ENCODE assay signal across 11 cellular contexts in the genomic region with DNA sequence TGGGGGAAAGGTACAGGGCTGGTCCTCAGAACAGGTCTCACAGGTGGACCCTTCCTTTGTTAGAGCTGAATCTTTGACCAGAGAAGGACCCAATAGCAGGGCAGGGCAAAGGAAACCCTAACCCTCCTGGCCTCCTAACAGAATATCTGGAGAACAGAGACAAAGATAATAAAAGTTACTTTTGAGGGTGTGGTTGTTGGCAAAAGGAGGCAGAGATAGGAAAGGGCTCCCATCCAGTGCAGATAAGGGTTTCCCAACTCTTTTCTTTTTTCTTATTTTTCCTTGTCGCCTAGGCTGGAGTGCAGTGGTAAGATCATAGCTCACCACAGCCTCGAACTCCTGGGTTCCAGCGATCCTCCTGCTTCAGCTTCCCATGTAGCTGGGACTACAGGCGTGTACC. TPM values are rescaled to one million over a fixed set of nuclear protein-coding genes. Genes with fewer than 3 reads are reported as not detected.
DNase-seq lines count a peak whose midpoint lies in the region; ATAC-seq, FAIRE-seq and TF ChIP-seq lines count a peak whose summit lies in the region.
"Had no signal": no experiment of that assay in that cellular context is flagged by ENCODE, and none has a peak within 500 bp of the region (broad histone marks: within the 10 kb centered on the region; RNA-seq: fewer than 3 reads in every experiment).

No MANE protein-coding gene starts in this region.

- no peak for TF ChIP-seq POLR2A in K562 (conservative IDR thresholded peaks at IDR 0.05)
- TF ChIP-seq POLR2A in thyroid gland (IDR thresholded peaks at IDR 0.05) = no peak

- H3K4me1 Mint-ChIP-seq in osteocyte (ENCODE audit: unreplicated experiment) = peaks cover 62% of the 10 kb centered on the region

- H3K36me3 ChIP-seq in K562 (ENCODE audit: control insufficient read depth, insufficient read depth, low read length) (peaks cover 65% of the 10 kb centered on the region), esophagus (ENCODE audit: control insufficient read depth in 2 of 2, insufficient read depth in 2 of 2, low read length in 1 of 2) (peaks cover 23 to 43% of the 10 kb centered on the region in 2 donors), thyroid gland (peaks cover 23 to 40% of the 10 kb centered on the region in 2 donors)

- in situ Hi-C loops in K562 (cut with MboI) = loop anchor here (10.0 kb wide), 1 partner anchor 335 kb away; no protein-coding TSS in a partner anchor

- H3K4me1 ChIP-seq in K562 (replicated peaks in 1 of 2; ENCODE audit: control insufficient read depth in 2 of 2, insufficient read depth in 2 of 2, low read length in 2 of 2) (peaks cover 46 to 50% of the 10 kb centered on the region in 2 experiments; a peak in 4 of 5 replicates), esophagus (ENCODE audit: control insufficient read depth in 2 of 2, insufficient read depth in 2 of 2, low read length in 1 of 2) (peaks cover 0 to 5% of the 10 kb centered on the region in 2 donors), thyroid gland (peaks cover 10 to 41% of the 10 kb centered on the region in 2 donors)

- H3K9me1 ChIP-seq in K562 (ENCODE audit: control insufficient read depth, insufficient read depth, low read length) = peaks cover 8% of the 10 kb centered on the region

- no peaks in the 10 kb centered on the region for H3K27me3 Mint-ChIP-seq in osteocyte (ENCODE audit: unreplicated experiment)

- POLR2A ChIA-PET in K562 (lab: Yijun Ruan, JAX) = interaction anchor here (0.6 to 3.3 kb wide), 5 partner anchors 10 to 390 kb away, joined by 3 to 20 read pairs (median 3); partner anchors contain the start of gene PCSK7

- H3K9me3 Mint-ChIP-seq in osteocyte (ENCODE audit: unreplicated experiment) = no peaks in the 10 kb centered on the region
- H3K9me3 Mint-ChIP-seq: CD14-positive monocyte had no signal

- H3K27ac Mint-ChIP-seq in osteocyte (ENCODE audit: unreplicated experiment) = peak overlapping the region; percentile 87

- peak in 2 of 4 experiments; percentile 54 to 55 for DNase-seq in K562 (ENCODE audit: extremely low read depth in 1 of 4, low spot score in 3 of 4)
- no peak for DNase-seq in osteocyte (ENCODE audit: extremely low spot score, unreplicated experiment)
- no peak for DNase-seq in thyroid gland
- DNase-seq in NCI-H524 treated with DMSO at 0.1 percent for 48 hours (lab: John Stamatoyannopoulos, UW) = no peak
- no peak for DNase-seq in KG1 (lab: John Stamatoyannopoulos, UW)
- DNase-seq: Kasumi-1; stimulated activated CD4-positive, alpha-beta T cell treated with anti-CD3 and anti-CD28 coated beads, Interleukin-4, amount 100 ng/mL, for 24 hours had no signal

- TF ChIP-seq EP300 in K562 (IDR thresholded peaks at IDR 0.05; ENCODE audit: low read length) = peak; percentile 76; the same call in 1 of the 2 replicates

- no peak for TF ChIP-seq RAD21 in K562 (CRISPR knock-in tag; conservative IDR thresholded peaks at IDR 0.05 in 1 of 2, IDR thresholded peaks at IDR 0.05 in 1 of 2)

- H4K20me1 ChIP-seq in K562 (replicated peaks; ENCODE audit: control insufficient read depth, insufficient read depth, low read length) = peaks cover 10% of the 10 kb centered on the region

- peaks cover 19% of the 10 kb centered on the region for H3K36me3 Mint-ChIP-seq in osteocyte (ENCODE audit: unreplicated experiment)

- H3K4me2 ChIP-seq in K562 (ENCODE audit: insufficient read depth, low read length) = peak overlapping the region; percentile 27; the same call in 1 of the 2 replicates

- no peak for FAIRE-seq in K562 (lab: Jason Lieb, UNC)
- FAIRE-seq: islet of Langerhans had no signal

- H3K27me3 ChIP-seq in K562 (ENCODE audit: control insufficient read depth in 2 of 2, insufficient read depth in 2 of 2, low read length in 2 of 2) (no peaks in the 10 kb centered on the region), esophagus (ENCODE audit: control insufficient read depth in 1 of 2, insufficient read depth in 2 of 2, low read length in 2 of 2) (no peaks in the 10 kb centered on the region), thyroid gland (no peaks in the 10 kb centered on the region)

- CTCF ChIA-PET in K562 (lab: Yijun Ruan, JAX; ENCODE audit: low intra/inter-chr PET ratio) = no interaction called here

- ATAC-seq in K562 = peak; percentile 15; the same call in 2 of the 3 replicates
- ATAC-seq in GM18517 (IDR thresholded peaks at IDR 0.05; ENCODE audit: unreplicated experiment) = no peak

- no TSS peak for BruUV-seq in K562 (replicated peaks; lab: Mats Ljungman, UMichigan)

- H3K27ac ChIP-seq in K562 (ENCODE audit: extremely low read depth, low read depth, low read length) = peak overlapping the region; percentile 40; the same call in 2 of the 3 replicates
- H3K27ac ChIP-seq in esophagus (ENCODE audit: low read depth in 2 of 2, low read length in 1 of 2) = peak overlapping the region; percentile 86 to 93
- H3K27ac ChIP-seq in thyroid gland = peak overlapping the region; percentile 67 to 83 (median 82)

- no peaks in the 10 kb centered on the region for H3K9me3 ChIP-seq in K562 (replicated peaks; ENCODE audit: control insufficient read depth, insufficient read depth, low read depth, low read length)
- H3K9me3 ChIP-seq in esophagus (ENCODE audit: control insufficient read depth in 2 of 2, insufficient read depth in 1 of 2, low read depth in 1 of 2, low read length in 1 of 2) = no peaks in the 10 kb centered on the region
- no peaks in the 10 kb centered on the region for H3K9me3 ChIP-seq in thyroid gland

- peak overlapping the region in 1 of 2 experiments; percentile 39; a peak in 1 of 4 replicates for H3K9ac ChIP-seq in K562 (ENCODE audit: insufficient read depth in 1 of 2, low read depth in 2 of 2, low read length in 2 of 2)

- no peaks in the 10 kb centered on the region for H3K79me2 ChIP-seq in K562 (ENCODE audit: control insufficient read depth, insufficient read depth, low read length)

- H3K4me3 ChIP-seq in K562 = no peak overlapping the region
- no peak overlapping the region for H3K4me3 ChIP-seq in esophagus (ENCODE audit: low read depth in 1 of 2, low read length in 2 of 2)
- no peak overlapping the region for H3K4me3 ChIP-seq in thyroid gland (replicated peaks in 1 of 3)

- no peak for TF ChIP-seq CTCF in K562 (IDR thresholded peaks at IDR 0.05 in 2 of 3, conservative IDR thresholded peaks at IDR 0.05 in 1 of 3; ENCODE audit: insufficient read depth in 2 of 3, low read depth in 1 of 3, low read length in 3 of 3)
- no peak for TF ChIP-seq CTCF in osteocyte (IDR thresholded peaks at IDR 0.05)
- no peak for TF ChIP-seq CTCF in thyroid gland (IDR thresholded peaks at IDR 0.05)

- H2AFZ ChIP-seq in K562 (ENCODE audit: low read depth, low read length) = no peak overlapping the region

- intact Hi-C loops in K562 (cut with micrococcal nuclease) = no loop called here
- intact Hi-C loops in thyroid gland (cut with DNase I) = loop anchor here (10.0 kb wide), 1 partner anchor 75 kb away; the partner anchor contains the start of gene PAFAH1B2

- WGBS in K562 (ENCODE audit: insufficient coverage, low coverage, missing lambda C conversion rate) = 16% methylated on average over 4 of the region's 4 CpGs
- 91 to 95% methylated on average over 4 of the region's 4 CpGs for WGBS in esophagus, 2 donors
- WGBS in thyroid gland, 2 donors = 90 to 91% methylated on average over 4 of the region's 4 CpGs

- no peak overlapping the region for H3K4me3 Mint-ChIP-seq in osteocyte (ENCODE audit: unreplicated experiment)
- H3K4me3 Mint-ChIP-seq: CD14-positive monocyte had no signal

RNA-seq across cellular contexts. Expression of gene PCSK7, which starts 11.9 kb away (rescaled TPM):
- total RNA-seq in K562 (2011; cell fraction: chromatin; rRNA removed; ENCODE audit: low replicate concordance) = 109 and 170 TPM in 2 replicates
- 70.1 and 82.7 TPM in 2 replicates for total RNA-seq in K562 (2011; cell fraction: nucleolus; rRNA removed)
- total RNA-seq in K562 (2011; cell fraction: nucleoplasm; rRNA removed) = 95.3 and 149 TPM in 2 replicates
- 15.2 and 20.8 TPM in 2 replicates for total RNA-seq in K562 (2014; rRNA removed)
- total RNA-seq in K562 (2014; rRNA removed; fragmentation: Illumina TruSeq; extraction: Trizol) = 15.2 and 15.6 TPM in 2 replicates
- total RNA-seq in K562 (2015; rRNA removed; fragmentation: Illumina TruSeq; extraction: Trizol) = 16.7 and 18.2 TPM in 2 replicates
- total RNA-seq in K562 (2021) = 29.2 and 30.4 TPM in 2 replicates
- 14.9 and 15.6 TPM in 2 replicates for polyA plus RNA-seq in K562 (2011; rRNA removed)
- 12.6 and 18.1 TPM in 2 replicates for polyA plus RNA-seq in K562 (2011; cell fraction: cytosol; rRNA removed)
- polyA plus RNA-seq in K562 (2011; cell fraction: nucleus; rRNA removed) = 52.6 and 75.4 TPM in 2 replicates
- polyA plus RNA-seq in K562 (2012) = 14.7 and 15.3 TPM in 2 replicates
- 19.9 and 22.1 TPM in 2 replicates for polyA plus RNA-seq in K562 (2014; fragmentation: Illumina TruSeq; extraction: Trizol)
- 1 to 10 TPM; 3.1 to 3.9 TPM for polyA plus RNA-seq in K562 (2014; fragmentation: Nextera tagmentation; extraction: Ambion mirVana)
- 25.3 and 27.7 TPM in 2 replicates for polyA plus RNA-seq in K562 (2014; rRNA removed)
- 14.8 and 19.1 TPM in 2 replicates for polyA minus RNA-seq in K562 (2011; rRNA and poly(A)+ RNA removed)
- polyA minus RNA-seq in K562 (2011; cell fraction: cytosol; rRNA and poly(A)+ RNA removed) = 10.0 and 10.3 TPM in 2 replicates
- 21.3 and 21.8 TPM in 2 replicates for polyA minus RNA-seq in K562 (2011; cell fraction: nucleus; rRNA and poly(A)+ RNA removed)
- polyA plus RNA-seq in esophagus = 10 to 100 TPM; 22.8 to 37.3 TPM
- total RNA-seq in osteocyte = 57.5 and 65.0 TPM in 2 replicates
- total RNA-seq in thyroid gland = 10 to 100 TPM; 36.1 to 61.1 (median 47.5) TPM

RNA-seq across cellular contexts. Expression of gene RNF214, which starts 12.5 kb away (rescaled TPM):
- total RNA-seq in K562 (2011; cell fraction: chromatin; rRNA removed; ENCODE audit: low replicate concordance) = 50.5 and 69.2 TPM in 2 replicates
- total RNA-seq in K562 (2011; cell fraction: nucleolus; rRNA removed) = 27.5 and 29.7 TPM in 2 replicates
- total RNA-seq in K562 (2011; cell fraction: nucleoplasm; rRNA removed) = 50.4 and 53.5 TPM in 2 replicates
- total RNA-seq in K562 (2014; rRNA removed) = 6.6 and 10.1 TPM in 2 replicates
- total RNA-seq in K562 (2014; rRNA removed; fragmentation: Illumina TruSeq; extraction: Trizol) = 11.9 and 13.5 TPM in 2 replicates
- total RNA-seq in K562 (2015; rRNA removed; fragmentation: Illumina TruSeq; extraction: Trizol) = 9.5 and 10.2 TPM in 2 replicates
- total RNA-seq in K562 (2021) = 22.3 and 24.8 TPM in 2 replicates
- polyA plus RNA-seq in K562 (2011; rRNA removed) = 12.6 and 18.0 TPM in 2 replicates
- polyA plus RNA-seq in K562 (2011; cell fraction: cytosol; rRNA removed) = 12.9 and 16.7 TPM in 2 replicates
- polyA plus RNA-seq in K562 (2011; cell fraction: nucleus; rRNA removed) = 28.9 and 44.6 TPM in 2 replicates
- polyA plus RNA-seq in K562 (2012) = 12.9 and 16.1 TPM in 2 replicates
- polyA plus RNA-seq in K562 (2014; fragmentation: Illumina TruSeq; extraction: Trizol) = 20.2 and 22.7 TPM in 2 replicates
- 1 to 10 TPM; 6.6 to 7.4 TPM for polyA plus RNA-seq in K562 (2014; fragmentation: Nextera tagmentation; extraction: Ambion mirVana)
- 11.6 and 12.1 TPM in 2 replicates for polyA plus RNA-seq in K562 (2014; rRNA removed)
- polyA minus RNA-seq in K562 (2011; rRNA and poly(A)+ RNA removed) = 22.6 and 29.9 TPM in 2 replicates
- polyA minus RNA-seq in K562 (2011; cell fraction: cytosol; rRNA and poly(A)+ RNA removed) = 14.1 and 26.8 TPM in 2 replicates
- polyA minus RNA-seq in K562 (2011; cell fraction: nucleus; rRNA and poly(A)+ RNA removed) = 17.6 and 23.9 TPM in 2 replicates
- 1 to 10 TPM; 5.9 to 6.6 TPM for polyA plus RNA-seq in esophagus
- total RNA-seq in osteocyte = 32.8 and 34.2 TPM in 2 replicates
- total RNA-seq in thyroid gland = 10 to 100 TPM; 17.4 to 22.8 (median 20.0) TPM

RNA-seq across cellular contexts. Expression of gene TAGLN, which starts 20.8 kb away (rescaled TPM):
- total RNA-seq in K562 (2011; cell fraction: chromatin; rRNA removed; ENCODE audit: low replicate concordance) = 19.3 and 31.5 TPM in 2 replicates
- total RNA-seq in K562 (2011; cell fraction: nucleolus; rRNA removed) = 15.1 and 17.0 TPM in 2 replicates
- 12.9 and 14.2 TPM in 2 replicates for total RNA-seq in K562 (2011; cell fraction: nucleoplasm; rRNA removed)
- 0.95 and 1.3 TPM in 2 replicates for total RNA-seq in K562 (2014; rRNA removed)
- total RNA-seq in K562 (2014; rRNA removed; fragmentation: Illumina TruSeq; extraction: Trizol) = 1.1 and 1.4 TPM in 2 replicates
- total RNA-seq in K562 (2015; rRNA removed; fragmentation: Illumina TruSeq; extraction: Trizol) = 0.87 and 1.2 TPM in 2 replicates
- 3.5 and 3.6 TPM in 2 replicates for total RNA-seq in K562 (2021)
- 3.0 and 3.1 TPM in 2 replicates for polyA plus RNA-seq in K562 (2011; rRNA removed)
- polyA plus RNA-seq in K562 (2011; cell fraction: cytosol; rRNA removed) = 1.3 and 1.4 TPM in 2 replicates
- 22.1 and 23.9 TPM in 2 replicates for polyA plus RNA-seq in K562 (2011; cell fraction: nucleus; rRNA removed)
- 2.5 and 5.8 TPM in 2 replicates for polyA plus RNA-seq in K562 (2012)
- 2.4 and 2.8 TPM in 2 replicates for polyA plus RNA-seq in K562 (2014; fragmentation: Illumina TruSeq; extraction: Trizol)
- under 1 TPM; 0.21 to 0.56 TPM for polyA plus RNA-seq in K562 (2014; fragmentation: Nextera tagmentation; extraction: Ambion mirVana)
- polyA plus RNA-seq in K562 (2014; rRNA removed) = 3.2 and 4.9 TPM in 2 replicates
- polyA minus RNA-seq in K562 (2011; rRNA and poly(A)+ RNA removed) = 1.7 and 2.7 TPM in 2 replicates
- polyA minus RNA-seq in K562 (2011; cell fraction: cytosol; rRNA and poly(A)+ RNA removed) = 2.0 TPM in 1 of 2 replicates, not detected in the other
- polyA minus RNA-seq in K562 (2011; cell fraction: nucleus; rRNA and poly(A)+ RNA removed) = 3.2 and 3.3 TPM in 2 replicates
- 1,000 to 10,000 TPM in 1 of 2 donors, 100 to 1,000 TPM in 1; 469 to 1,217 TPM for polyA plus RNA-seq in esophagus
- 711 and 715 TPM in 2 replicates for total RNA-seq in osteocyte
- 100 to 1,000 TPM; 155 to 407 (median 229) TPM for total RNA-seq in thyroid gland

RNA-seq across cellular contexts. Expression of gene SIDT2, which starts 41.5 kb away (rescaled TPM):
- 140 and 344 TPM in 2 replicates for total RNA-seq in K562 (2011; cell fraction: chromatin; rRNA removed; ENCODE audit: low replicate concordance)
- 167 and 174 TPM in 2 replicates for total RNA-seq in K562 (2011; cell fraction: nucleolus; rRNA removed)
- 143 and 150 TPM in 2 replicates for total RNA-seq in K562 (2011; cell fraction: nucleoplasm; rRNA removed)
- total RNA-seq in K562 (2014; rRNA removed) (5.9 and 7.1 TPM in 2 replicates), K562 (2014; rRNA removed; fragmentation: Illumina TruSeq; extraction: Trizol) (4.4 and 6.5 TPM in 2 replicates), K562 (2015; rRNA removed; fragmentation: Illumina TruSeq; extraction: Trizol) (6.1 and 7.0 TPM in 2 replicates), K562 (2021) (17.7 and 20.2 TPM in 2 replicates), osteocyte (65.5 and 67.3 TPM in 2 replicates), thyroid gland (10 to 100 TPM; 31.8 to 54.5 (median 42.3) TPM)
- polyA plus RNA-seq in K562 (2011; rRNA removed) (11.5 and 21.7 TPM in 2 replicates), K562 (2014; fragmentation: Illumina TruSeq; extraction: Trizol) (14.4 and 15.6 TPM in 2 replicates), K562 (2014; fragmentation: Nextera tagmentation; extraction: Ambion mirVana) (1 to 10 TPM; 2.4 to 3.6 TPM), K562 (2014; rRNA removed) (14.1 and 22.2 TPM in 2 replicates), esophagus (10 to 100 TPM in 1 of 2 donors, 1 to 10 TPM in 1; 8.3 to 11.3 TPM)
- polyA plus RNA-seq in K562 (2011; cell fraction: cytosol; rRNA removed) = 11.6 and 15.7 TPM in 2 replicates
- 117 and 144 TPM in 2 replicates for polyA plus RNA-seq in K562 (2011; cell fraction: nucleus; rRNA removed)
- 15.7 and 22.6 TPM in 2 replicates for polyA plus RNA-seq in K562 (2012)
- polyA minus RNA-seq in K562 (2011; rRNA and poly(A)+ RNA removed) = 16.3 and 17.1 TPM in 2 replicates
- 14.1 and 17.0 TPM in 2 replicates for polyA minus RNA-seq in K562 (2011; cell fraction: cytosol; rRNA and poly(A)+ RNA removed)
- polyA minus RNA-seq in K562 (2011; cell fraction: nucleus; rRNA and poly(A)+ RNA removed) = 32.9 and 48.4 TPM in 2 replicates

Comparison
In these comparisons a context has a peak if more than half of its experiments do, and no peak if none do; other contexts are left out.
1. RNA of gene TAGLN, which starts 20.8 kb away (total RNA-seq): 711 to 715 TPM in osteocyte and 155 to 407 TPM in thyroid gland; 0.87 to 31.5 TPM in K562; every median in the first group is over 4 times any median in the second.
2. Peak in every context shown above with its lines, with median percentiles within 50 percentile points of each other: H3K27ac ChIP-seq.